Comparison of ENCODE assay signal across 9 cellular contexts in the genomic region with DNA sequence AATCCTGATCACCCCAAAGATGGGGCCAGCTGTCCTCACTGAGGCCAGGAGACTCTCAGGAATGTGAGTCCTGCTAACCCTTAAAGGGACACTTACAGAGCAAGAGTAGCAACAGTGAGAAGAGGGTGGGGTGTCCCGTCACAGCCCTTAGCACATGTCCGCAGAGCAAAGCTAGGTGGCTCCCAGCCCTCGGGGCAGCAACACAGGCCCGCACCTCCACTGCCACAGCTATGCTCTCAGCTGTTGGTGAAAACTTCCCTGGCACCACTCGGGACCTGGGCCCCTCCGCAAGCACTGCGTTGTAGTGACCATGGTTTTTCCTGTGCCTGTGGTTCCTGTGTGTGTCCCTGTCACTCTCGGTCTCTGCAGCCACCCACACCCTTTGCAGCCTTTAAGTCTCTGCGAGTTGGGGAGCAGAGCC.
DNase-seq lines count a peak whose midpoint lies in the region; ATAC-seq lines count a peak whose summit lies in the region.
"Had no signal": no experiment of that assay in that cellular context is flagged by ENCODE, and none has a peak within 500 bp of the region (broad histone marks: within the 10 kb centered on the region; RNA-seq: fewer than 3 reads in every experiment).

No MANE protein-coding gene starts in this region.

- ATAC-seq in left colon = peak; percentile 66
- peak in 1 of 2 donors; percentile 33 for ATAC-seq in stimulated activated naive B cell treated with anti-CD40 and anti-IgM and Interleukin-4, amounts not matched to agents 10 μg/mL and 1 μg/mL and 100 μg/mL, for 72 hours (replicated peaks)

- H3K27me3 ChIP-seq in HUES6 (ENCODE audit: control insufficient read depth, insufficient read depth, low read length) = peaks cover 12% of the 10 kb centered on the region

- H3K27ac Mint-ChIP-seq in activated T-helper 2 cell treated with anti-CD3 and anti-CD28 coated beads, Interferon-gamma antibody, Interleukin-2, Interleukin-4, amounts not matched to agents 10 μg/mL and 5 μg/mL and 100 μg/mL, durations not matched to agents 14 hours and 24 hours and 36 hours = no peak overlapping the region
- H3K27ac Mint-ChIP-seq in stimulated activated naive B cell treated with anti-CD40 and anti-IgM and Interleukin-4, amounts not matched to agents 10 μg/mL and 1 μg/mL and 100 μg/mL, for 72 hours = peak overlapping the region; percentile 56

- peaks cover 14% of the 10 kb centered on the region for H3K9me3 ChIP-seq in HUES6 (ENCODE audit: control insufficient read depth, insufficient read depth, low read depth, low read length)

- DNase-seq in activated T-helper 2 cell treated with anti-CD3 and anti-CD28 coated beads, Interferon-gamma antibody, Interleukin-2, Interleukin-4, amounts not matched to agents 10 μg/mL and 5 μg/mL and 100 μg/mL, durations not matched to agents 14 hours and 24 hours and 36 hours (ENCODE audit: low spot score) = no peak
- peak in 1 of 2 donors; percentile 20 for DNase-seq in left colon
- no peak for DNase-seq in stimulated activated naive B cell treated with anti-CD40 and anti-IgM and Interleukin-4, amounts not matched to agents 10 μg/mL and 1 μg/mL and 100 μg/mL, for 72 hours
- DNase-seq in NCI-H2196 (lab: John Stamatoyannopoulos, UW; ENCODE audit: unreplicated experiment) = no peak
- no peak for DNase-seq in stimulated activated CD4-positive, alpha-beta T cell treated with anti-CD3 and anti-CD28 coated beads, Interleukin-4, amount 100 ng/mL, for 1 hour
- no peak for DNase-seq in GOT3 (lab: John Stamatoyannopoulos, UW)
- DNase-seq: anterior cingulate cortex had no signal

- no peaks in the 10 kb centered on the region for H3K9me3 Mint-ChIP-seq in activated T-helper 2 cell treated with anti-CD3 and anti-CD28 coated beads, Interferon-gamma antibody, Interleukin-2, Interleukin-4, amounts not matched to agents 10 μg/mL and 5 μg/mL and 100 μg/mL, durations not matched to agents 14 hours and 24 hours and 36 hours
- H3K9me3 Mint-ChIP-seq in stimulated activated naive B cell treated with anti-CD40 and anti-IgM and Interleukin-4, amounts not matched to agents 10 μg/mL and 1 μg/mL and 100 μg/mL, for 72 hours = peaks cover 2 to 5% of the 10 kb centered on the region in 2 donors

- no peaks in the 10 kb centered on the region for H3K36me3 Mint-ChIP-seq in activated T-helper 2 cell treated with anti-CD3 and anti-CD28 coated beads, Interferon-gamma antibody, Interleukin-2, Interleukin-4, amounts not matched to agents 10 μg/mL and 5 μg/mL and 100 μg/mL, durations not matched to agents 14 hours and 24 hours and 36 hours (ENCODE audit: low read depth)
- no peaks in the 10 kb centered on the region for H3K36me3 Mint-ChIP-seq in stimulated activated naive B cell treated with anti-CD40 and anti-IgM and Interleukin-4, amounts not matched to agents 10 μg/mL and 1 μg/mL and 100 μg/mL, for 72 hours

- H3K4me1 ChIP-seq in HUES6 (ENCODE audit: control insufficient read depth, insufficient read depth, low read length) = no peaks in the 10 kb centered on the region

- peaks cover 17% of the 10 kb centered on the region for H3K27me3 Mint-ChIP-seq in activated T-helper 2 cell treated with anti-CD3 and anti-CD28 coated beads, Interferon-gamma antibody, Interleukin-2, Interleukin-4, amounts not matched to agents 10 μg/mL and 5 μg/mL and 100 μg/mL, durations not matched to agents 14 hours and 24 hours and 36 hours (ENCODE audit: low read depth)
- peaks cover 10 to 23% of the 10 kb centered on the region in 2 donors for H3K27me3 Mint-ChIP-seq in stimulated activated naive B cell treated with anti-CD40 and anti-IgM and Interleukin-4, amounts not matched to agents 10 μg/mL and 1 μg/mL and 100 μg/mL, for 72 hours

- H3K9ac ChIP-seq in HUES6 (ENCODE audit: low read length) = no peak overlapping the region

- peaks cover 16% of the 10 kb centered on the region for H3K4me1 Mint-ChIP-seq in activated T-helper 2 cell treated with anti-CD3 and anti-CD28 coated beads, Interferon-gamma antibody, Interleukin-2, Interleukin-4, amounts not matched to agents 10 μg/mL and 5 μg/mL and 100 μg/mL, durations not matched to agents 14 hours and 24 hours and 36 hours (ENCODE audit: low read depth)
- peaks cover 16 to 29% of the 10 kb centered on the region in 2 donors for H3K4me1 Mint-ChIP-seq in stimulated activated naive B cell treated with anti-CD40 and anti-IgM and Interleukin-4, amounts not matched to agents 10 μg/mL and 1 μg/mL and 100 μg/mL, for 72 hours

- H3K27ac ChIP-seq in HUES6 (ENCODE audit: low read depth, low read length) = no peak overlapping the region
- H3K27ac ChIP-seq: HL-60 had no signal

- no peaks in the 10 kb centered on the region for H3K36me3 ChIP-seq in HUES6 (ENCODE audit: control insufficient read depth, insufficient read depth, low read length)

- peak overlapping the region; percentile 78 for H3K4me3 Mint-ChIP-seq in activated T-helper 2 cell treated with anti-CD3 and anti-CD28 coated beads, Interferon-gamma antibody, Interleukin-2, Interleukin-4, amounts not matched to agents 10 μg/mL and 5 μg/mL and 100 μg/mL, durations not matched to agents 14 hours and 24 hours and 36 hours (ENCODE audit: low read depth)
- peak overlapping the region; percentile 91 to 93 for H3K4me3 Mint-ChIP-seq in stimulated activated naive B cell treated with anti-CD40 and anti-IgM and Interleukin-4, amounts not matched to agents 10 μg/mL and 1 μg/mL and 100 μg/mL, for 72 hours

- intact Hi-C loops in activated T-helper 2 cell treated with anti-CD3 and anti-CD28 coated beads, Interferon-gamma antibody, Interleukin-2, Interleukin-4, amounts not matched to agents 10 μg/mL and 5 μg/mL and 100 μg/mL, durations not matched to agents 14 hours and 24 hours and 36 hours (cut with micrococcal nuclease) = no loop called here
- intact Hi-C loops in left colon (cut with DNase I, micrococcal nuclease) = no loop called here

- H3K4me3 ChIP-seq in HUES6 (ENCODE audit: low read depth, low read length) = peak overlapping the region; percentile 62
